21 cellular contexts compared by ENCODE assay signal in genomic region chr17:6509921-6510320, GRCh38.
"Had no signal": no experiment of that assay in that cellular context is flagged by ENCODE, and none has a peak within 500 bp of the region (broad histone marks: within the 10 kb centered on the region; RNA-seq: fewer than 3 reads in every experiment).

No MANE protein-coding gene starts in this region.

- H3K27ac ChIP-seq: SK-N-MC had no signal

- ATAC-seq: activated T-cell treated with anti-CD3 and anti-CD28 coated beads, Interleukin-2, amount 50 U/mL, for 4 hours had no signal

- H3K4me3 ChIP-seq: SK-N-MC had no signal

- DNase-seq: activated CD4-positive, alpha-beta memory T cell treated with anti-CD3 and anti-CD28 coated beads for 36 hours; activated CD4-positive, alpha-beta T cell treated with anti-CD3 and anti-CD28 coated beads, Interleukin-2, amount 10 ng/mL, durations not matched to agents 7 days and 5 days; activated CD4-positive, CD25-positive, alpha-beta regulatory T cell; activated CD8-positive, alpha-beta memory T cell treated with anti-CD3 and anti-CD28 coated beads for 24 hours; activated gamma-delta T cell; activated naive CD4-positive, alpha-beta T cell treated with anti-CD3 and anti-CD28 coated beads for 36 hours; activated T-cell treated with anti-CD3 and anti-CD28 coated beads, Interleukin-2, amount 50 U/mL, for 4 hours; amygdala; cerebellar nuclear complex; KBM-7; NCI-H1092; NCI-H1417; NCI-H2029; NCI-H2107; NCI-H2171 treated with DMSO at 0.1 percent for 48 hours; NCI-H226; NCI-H526 treated with DMSO at 0.1 percent for 48 hours; NCI-H82; SIG-M5; T-helper 1 cell had no signal
